ENCODE assay signal across 18 cellular contexts in genomic region chr11:119236891-119237290, GRCh38. TPM values are rescaled to one million over a fixed set of nuclear protein-coding genes. Genes with fewer than 3 reads are reported as not detected.
DNase-seq lines count a peak whose midpoint lies in the region; ATAC-seq and TF ChIP-seq lines count a peak whose summit lies in the region.
"Had no signal": no experiment of that assay in that cellular context is flagged by ENCODE, and none has a peak within 500 bp of the region (broad histone marks: within the 10 kb centered on the region; RNA-seq: fewer than 3 reads in every experiment).

No MANE protein-coding gene starts in this region.

- no peaks in the 10 kb centered on the region for H3K9me3 Mint-ChIP-seq in activated T-helper 17 cell treated with anti-CD3 and anti-CD28 coated beads, Interleukin-2, amount 50 U/mL, for 72 hours
- H3K9me3 Mint-ChIP-seq: activated T-cell treated with anti-CD3 and anti-CD28 coated beads, Interleukin-2, amount 50 U/mL, for 72 hours; dendritic cell treated with granulocyte-macrophage colony-stimulating factor and Interleukin-4, amounts not matched to agents 40 ng/mL and 50 ng/mL, for 4 days had no signal

- H3K9me2 ChIP-seq in GM23248 (ENCODE audit: insufficient read depth): no peaks in the 10 kb centered on the region

- H3K36me3 ChIP-seq in GM23248 (ENCODE audit: low read depth): no peaks in the 10 kb centered on the region; the same call in 1 of the 2 replicates

- TF ChIP-seq CTCF in foreskin fibroblast (IDR thresholded peaks at IDR 0.05; ENCODE audit: low read depth, low read length): no peak

- no peak overlapping the region for H3K9ac ChIP-seq in GM23248

- no peak overlapping the region for H2AFZ ChIP-seq in GM23248
- H2AFZ ChIP-seq: hepatocyte had no signal

- peaks cover 8% of the 10 kb centered on the region; the same call in 1 of the 2 replicates for H3F3A ChIP-seq in GM23248 (ENCODE audit: insufficient read depth)

- H3K27me3 ChIP-seq in GM23248 (replicated peaks; ENCODE audit: insufficient read depth): no peaks in the 10 kb centered on the region
- H3K27me3 ChIP-seq: hepatocyte, testis had no signal

- no peak overlapping the region for H3K27ac ChIP-seq in GM23248
- H3K27ac ChIP-seq: epithelial cell of prostate, hepatocyte, testis had no signal

- 0 out of 2 replicates have a peak, but pooled peaks cover 4% of the 10 kb centered on the region for H4K20me1 ChIP-seq in GM23248 (ENCODE audit: insufficient read depth)

- H3K4me1 Mint-ChIP-seq in activated T-helper 17 cell treated with anti-CD3 and anti-CD28 coated beads, Interleukin-2, amount 50 U/mL, for 72 hours: peaks cover 43% of the 10 kb centered on the region

- H3K36me3 Mint-ChIP-seq in activated T-helper 17 cell treated with anti-CD3 and anti-CD28 coated beads, Interleukin-2, amount 50 U/mL, for 72 hours (ENCODE audit: low read depth): peaks cover 79% of the 10 kb centered on the region

- DNase-seq in AG08396 (ENCODE audit: low spot score) (peak; percentile 25), GM23248 (peak; percentile 27), foreskin fibroblast (peak; percentile 25 to 45), activated gamma-delta T cell (lab: John Stamatoyannopoulos, UW) (no peak), DMS153 treated with DMSO at 0.1 percent for 48 hours (lab: John Stamatoyannopoulos, UW; ENCODE audit: unreplicated experiment) (no peak), DMS 273 treated with DMSO at 0.1 percent for 48 hours (lab: John Stamatoyannopoulos, UW) (no peak), SW480 (ENCODE audit: low spot score) (no peak)
- DNase-seq: activated CD4-positive, CD25-positive, alpha-beta regulatory T cell treated with anti-CD3 and anti-CD28 coated beads, Interleukin-2, amount 50 U/mL, for 72 hours; activated T-cell treated with anti-CD3 and anti-CD28 coated beads, Interleukin-2, amount 50 U/mL, for 72 hours; C1 segment of cervical spinal cord; right cardiac atrium; T-helper 17 cell; testis had no signal

- WGBS in GM23248 (ENCODE audit: low coverage in 1 of 2, low lambda C conversion rate in 2 of 2, missing lambda C conversion rate in 2 of 2), 2 experiments: 23 to 32% methylated on average over 1 of the region's 1 CpG

- peak; percentile 78 for ATAC-seq in activated T-helper 17 cell treated with anti-CD3 and anti-CD28 coated beads, Interleukin-2, amount 50 U/mL, for 72 hours (replicated peaks)
- ATAC-seq: right cardiac atrium, Right ventricle myocardium inferior, T-helper 17 cell had no signal

- no peak overlapping the region for H3K4me2 ChIP-seq in GM23248 (ENCODE audit: unreplicated experiment)
- H3K4me2 ChIP-seq: hepatocyte had no signal

- H3K27me3 Mint-ChIP-seq in activated T-helper 17 cell treated with anti-CD3 and anti-CD28 coated beads, Interleukin-2, amount 50 U/mL, for 72 hours: no peaks in the 10 kb centered on the region
- H3K27me3 Mint-ChIP-seq: dendritic cell treated with granulocyte-macrophage colony-stimulating factor and Interleukin-4, amounts not matched to agents 40 ng/mL and 50 ng/mL, for 4 days; T-helper 17 cell had no signal

- peaks cover 7% of the 10 kb centered on the region for H3K4me1 ChIP-seq in GM23248 (ENCODE audit: insufficient read depth)
- H3K4me1 ChIP-seq: testis had no signal

- in situ Hi-C loops in GM23248 (cut with MboI): no loop called here

- H3K27ac Mint-ChIP-seq in activated T-helper 17 cell treated with anti-CD3 and anti-CD28 coated beads, Interleukin-2, amount 50 U/mL, for 72 hours: peak overlapping the region; percentile 85
- H3K27ac Mint-ChIP-seq: activated T-cell treated with anti-CD3 and anti-CD28 coated beads, Interleukin-2, amount 50 U/mL, for 72 hours; dendritic cell treated with granulocyte-macrophage colony-stimulating factor and Interleukin-4, amounts not matched to agents 40 ng/mL and 50 ng/mL, for 4 days; T-helper 17 cell had no signal

- peaks cover 89% of the 10 kb centered on the region for H3K79me2 ChIP-seq in GM23248 (ENCODE audit: insufficient read depth)

- H3K4me3 Mint-ChIP-seq in activated T-helper 17 cell treated with anti-CD3 and anti-CD28 coated beads, Interleukin-2, amount 50 U/mL, for 72 hours: peak overlapping the region; percentile 34
- H3K4me3 Mint-ChIP-seq: dendritic cell treated with granulocyte-macrophage colony-stimulating factor and Interleukin-4, amounts not matched to agents 40 ng/mL and 50 ng/mL, for 4 days; T-helper 17 cell had no signal

- no peaks in the 10 kb centered on the region for H3K9me3 ChIP-seq in GM23248 (ENCODE audit: low read depth)
- H3K9me3 ChIP-seq: testis had no signal

- no peak overlapping the region for H3K4me3 ChIP-seq in GM23248
- H3K4me3 ChIP-seq in foreskin fibroblast (ENCODE audit: low read depth in 1 of 2, low read length in 2 of 2): no peak overlapping the region
- H3K4me3 ChIP-seq: hepatocyte, testis had no signal

RNA-seq across cellular contexts. Expression of gene CBL, which starts 30.8 kb away (rescaled TPM):
- 7.8 and 8.6 TPM in 2 replicates for total RNA-seq in GM23248 (2014; rRNA removed; shearing (Covaris generic))
- polyA plus RNA-seq in GM23248 (2016; fragmentation: Nextera tagmentation; extraction: Ambion mirVana): 5.0 and 5.8 TPM in 2 replicates
- 10 to 100 TPM; 35.9 to 41.7 TPM for total RNA-seq in activated T-helper 17 cell treated with anti-CD3 and anti-CD28 coated beads, Interleukin-2, amount 50 U/mL, for 72 hours

RNA-seq across cellular contexts. Expression of gene NHERF4, which starts 51.6 kb away (rescaled TPM):
- total RNA-seq in GM23248 (2014; rRNA removed; shearing (Covaris generic)): not detected in 2 replicates
- polyA plus RNA-seq in GM23248 (2016; fragmentation: Nextera tagmentation; extraction: Ambion mirVana): not detected in 2 replicates
- under 1 TPM in 1 of 2 donors, not detected in 1; 0.19 TPM for total RNA-seq in activated T-helper 17 cell treated with anti-CD3 and anti-CD28 coated beads, Interleukin-2, amount 50 U/mL, for 72 hours
- total RNA-seq: Right ventricle myocardium inferior had no signal

Comparison
In these comparisons a context has a peak if more than half of its experiments do, and no peak if none do; other contexts are left out.
1. DNase-seq: peak in AG08396 (single experiment), GM23248 (single experiment) and foreskin fibroblast (2 of 2); none in activated gamma-delta T cell (single experiment), DMS153 treated with DMSO at 0.1 percent for 48 hours (single experiment), DMS 273 treated with DMSO at 0.1 percent for 48 hours (single experiment) and SW480 (single experiment).